Comparison of ENCODE assay signal across 19 cellular contexts in the genomic region with DNA sequence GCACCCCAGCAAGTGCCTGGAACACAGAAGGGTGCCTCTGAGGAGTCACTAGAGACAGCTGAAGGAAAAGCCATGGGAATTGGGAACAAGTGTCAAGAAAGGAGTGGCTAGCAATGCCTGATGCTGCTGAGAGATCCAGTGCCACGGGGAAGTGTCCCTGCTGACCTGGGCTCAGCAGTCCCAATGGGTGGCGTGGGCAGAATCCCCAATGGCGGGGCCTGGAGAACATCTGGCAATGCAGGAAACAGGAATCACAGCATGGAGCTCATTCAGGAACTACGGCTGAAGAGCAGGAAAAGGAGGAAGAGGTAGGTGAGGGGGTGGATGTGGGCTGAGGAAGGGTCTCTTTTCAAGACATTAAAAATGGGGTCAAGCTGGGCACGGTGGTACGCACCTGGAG. TPM values are rescaled to one million over a fixed set of nuclear protein-coding genes. Genes with fewer than 3 reads are reported as not detected.
"Had no signal": no experiment of that assay in that cellular context is flagged by ENCODE, and none has a peak within 500 bp of the region (broad histone marks: within the 10 kb centered on the region; RNA-seq: fewer than 3 reads in every experiment).

No MANE protein-coding gene starts in this region.

- H3K4me3 ChIP-seq: body of pancreas, psoas muscle, thoracic aorta had no signal

- H3K9me3 ChIP-seq: body of pancreas, psoas muscle, thoracic aorta had no signal

- DNase-seq: activated CD4-positive, alpha-beta T cell treated with anti-CD3 and anti-CD28 coated beads, Interleukin-2, amount 10 ng/mL, durations not matched to agents 7 days and 5 days; activated CD8-positive, alpha-beta T cell treated with anti-CD3 and anti-CD28 coated beads, Interleukin-2, amount 10 ng/mL, durations not matched to agents 7 days and 5 days; activated naive CD4-positive, alpha-beta T cell treated with anti-CD3 and anti-CD28 coated beads for 36 hours; activated T-cell treated with anti-CD3 and anti-CD28 coated beads, Interleukin-2, amount 50 U/mL, for 24 hours; body of pancreas; caudate nucleus; erythroblast; head of caudate nucleus; kidney; psoas muscle; right cardiac atrium; T-cell; T-helper 9 cell had no signal

- H3K27ac ChIP-seq: body of pancreas, psoas muscle, thoracic aorta had no signal

- H3K27me3 Mint-ChIP-seq: activated CD4-positive, alpha-beta T cell treated with anti-CD3 and anti-CD28 coated beads, Interleukin-2, amount 10 ng/mL, durations not matched to agents 7 days and 5 days; activated T-cell treated with anti-CD3 and anti-CD28 coated beads, Interleukin-2, amount 50 U/mL, for 24 hours; T-cell had no signal

- H3K27ac Mint-ChIP-seq: activated CD4-positive, alpha-beta T cell treated with anti-CD3 and anti-CD28 coated beads, Interleukin-2, amount 10 ng/mL, durations not matched to agents 7 days and 5 days; activated CD8-positive, alpha-beta T cell treated with anti-CD3 and anti-CD28 coated beads, Interleukin-2, amount 10 ng/mL, durations not matched to agents 7 days and 5 days; activated T-cell treated with anti-CD3 and anti-CD28 coated beads, Interleukin-2, amount 50 U/mL, for 24 hours had no signal

- H3K9me3 Mint-ChIP-seq: activated CD4-positive, alpha-beta T cell treated with anti-CD3 and anti-CD28 coated beads, Interleukin-2, amount 10 ng/mL, durations not matched to agents 7 days and 5 days; activated naive CD4-positive, alpha-beta T cell treated with anti-CD3 and anti-CD28 coated beads for 36 hours; activated T-cell treated with anti-CD3 and anti-CD28 coated beads, Interleukin-2, amount 50 U/mL, for 24 hours; T-cell had no signal

- H3K36me3 ChIP-seq: thoracic aorta had no signal

- H3K4me3 Mint-ChIP-seq: activated CD4-positive, alpha-beta T cell treated with anti-CD3 and anti-CD28 coated beads, Interleukin-2, amount 10 ng/mL, durations not matched to agents 7 days and 5 days; activated CD8-positive, alpha-beta T cell treated with anti-CD3 and anti-CD28 coated beads, Interleukin-2, amount 10 ng/mL, durations not matched to agents 7 days and 5 days; activated naive CD4-positive, alpha-beta T cell treated with anti-CD3 and anti-CD28 coated beads for 36 hours; activated T-cell treated with anti-CD3 and anti-CD28 coated beads, Interleukin-2, amount 50 U/mL, for 24 hours; T-cell had no signal

- H3K27me3 ChIP-seq: body of pancreas had no signal

RNA-seq across cellular contexts. Expression of gene AANAT, which starts 44.5 kb away (rescaled TPM):
- total RNA-seq: activated CD4-positive, alpha-beta T cell treated with anti-CD3 and anti-CD28 coated beads, Interleukin-2, amount 10 ng/mL, durations not matched to agents 7 days and 5 days; activated CD8-positive, alpha-beta T cell treated with anti-CD3 and anti-CD28 coated beads, Interleukin-2, amount 10 ng/mL, durations not matched to agents 7 days and 5 days; activated naive CD4-positive, alpha-beta T cell treated with anti-CD3 and anti-CD28 coated beads for 36 hours; body of pancreas; frontal cortex; kidney; left lobe of liver; lung microvascular endothelial cell; osteocyte; psoas muscle; right cardiac atrium; skeletal muscle tissue; T-cell; thoracic aorta had no signal
- polyA plus RNA-seq: right cardiac atrium had no signal
